16 cellular contexts compared by ENCODE assay signal in the genomic region with DNA sequence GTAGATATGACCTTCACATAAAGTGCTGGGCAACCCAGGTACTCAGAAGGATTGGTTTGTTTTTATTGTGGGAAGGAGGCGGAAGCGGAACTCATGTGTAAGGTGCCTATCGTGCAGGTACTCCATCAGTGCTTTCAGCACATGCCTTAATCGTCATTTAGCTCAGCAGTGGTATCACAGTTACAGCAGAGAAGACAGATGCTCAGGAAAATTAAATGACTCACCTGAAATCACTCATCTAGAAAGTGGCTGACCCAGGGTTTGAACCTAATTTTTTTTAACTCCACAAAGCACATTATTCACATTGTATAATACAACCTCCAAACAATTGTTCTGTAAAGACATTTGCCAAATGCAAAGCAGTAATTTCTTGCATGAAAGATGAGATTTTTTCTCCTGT. TPM values are rescaled to one million over a fixed set of nuclear protein-coding genes. Genes with fewer than 3 reads are reported as not detected.
DNase-seq lines count a peak whose midpoint lies in the region; ATAC-seq, FAIRE-seq and TF ChIP-seq lines count a peak whose summit lies in the region.
"Had no signal": no experiment of that assay in that cellular context is flagged by ENCODE, and none has a peak within 500 bp of the region (broad histone marks: within the 10 kb centered on the region; RNA-seq: fewer than 3 reads in every experiment).

No MANE protein-coding gene starts in this region.

- FAIRE-seq in urothelium cell line (lab: Jason Lieb, UNC) = peak; percentile 72

- peak; percentile 23 for ATAC-seq in activated T-helper 17 cell treated with anti-CD3 and anti-CD28 coated beads, Interleukin-2, amount 50 U/mL, for 72 hours (replicated peaks)
- ATAC-seq in HG02840 (IDR thresholded peaks at IDR 0.05; ENCODE audit: low FRiP score, unreplicated experiment) = no peak
- ATAC-seq: Panc1 had no signal

- H3K4me1 Mint-ChIP-seq in activated T-helper 17 cell treated with anti-CD3 and anti-CD28 coated beads, Interleukin-2, amount 50 U/mL, for 72 hours = no peaks in the 10 kb centered on the region

- DNase-seq in NCI-H69 (lab: John Stamatoyannopoulos, UW) = peak; percentile 78
- DNase-seq in kidney glomerular epithelial cell (lab: John Stamatoyannopoulos, UW) = peak; percentile 13
- no peak for DNase-seq in urothelium cell line (ENCODE audit: low spot score)
- no peak for DNase-seq in coronary artery (ENCODE audit: low spot score)
- no peak for DNase-seq in NCI-H446 treated with DMSO at 0.1 percent for 48 hours (lab: John Stamatoyannopoulos, UW)
- DNase-seq: EL, H7, Karpas-422, NCI-H1417, NCI-H2029 treated with DMSO at 0.1 percent for 48 hours, NCI-H345, SHP77 had no signal

- H3K27ac ChIP-seq in coronary artery = no peak overlapping the region
- H3K27ac ChIP-seq: BLaER1 had no signal

- TF ChIP-seq CTCF in coronary artery (IDR thresholded peaks at IDR 0.05) = no peak

- no peak overlapping the region for H3K27ac Mint-ChIP-seq in activated T-helper 17 cell treated with anti-CD3 and anti-CD28 coated beads, Interleukin-2, amount 50 U/mL, for 72 hours

- H3K4me3 Mint-ChIP-seq in activated T-helper 17 cell treated with anti-CD3 and anti-CD28 coated beads, Interleukin-2, amount 50 U/mL, for 72 hours = no peak overlapping the region

- H3K4me3 ChIP-seq in coronary artery = no peak overlapping the region
- H3K4me3 ChIP-seq: BLaER1 had no signal

- H3K27me3 Mint-ChIP-seq in activated T-helper 17 cell treated with anti-CD3 and anti-CD28 coated beads, Interleukin-2, amount 50 U/mL, for 72 hours = peaks cover 3% of the 10 kb centered on the region

- no peaks in the 10 kb centered on the region for H3K9me3 Mint-ChIP-seq in activated T-helper 17 cell treated with anti-CD3 and anti-CD28 coated beads, Interleukin-2, amount 50 U/mL, for 72 hours

- H3K36me3 Mint-ChIP-seq in activated T-helper 17 cell treated with anti-CD3 and anti-CD28 coated beads, Interleukin-2, amount 50 U/mL, for 72 hours (ENCODE audit: low read depth) = no peaks in the 10 kb centered on the region

RNA-seq across cellular contexts. Expression of a gene that starts 2.2 kb away (rescaled TPM):
- not detected for total RNA-seq in activated T-helper 17 cell treated with anti-CD3 and anti-CD28 coated beads, Interleukin-2, amount 50 U/mL, for 72 hours
- total RNA-seq: H7 had no signal

RNA-seq across cellular contexts. Expression of a gene that starts 25.6 kb away (rescaled TPM):
- total RNA-seq in activated T-helper 17 cell treated with anti-CD3 and anti-CD28 coated beads, Interleukin-2, amount 50 U/mL, for 72 hours = not detected

Comparison
In these comparisons a context has a peak if more than half of its experiments do, and no peak if none do; other contexts are left out.
1. DNase-seq: peak in NCI-H69 (single experiment) and kidney glomerular epithelial cell (single experiment); none in urothelium cell line (single experiment), coronary artery (single experiment) and NCI-H446 treated with DMSO at 0.1 percent for 48 hours (single experiment).